In genomic region chr13:97141564-97142005, GRCh38 we compare ENCODE assay signal across 1 cellular context.
A peak's percentile ranks its signal among the peaks of the same experiment; 100 is the strongest.
TF ChIP-seq lines count a peak whose summit lies in the region.

No MANE protein-coding gene starts in this region.

TF ChIP-seq in HCT116, 20 proteins besides CTCF, POLR2A, EP300 and RAD21 (continued from another document):
- TF ChIP-seq ZBTB33 (IDR thresholded peaks at IDR 0.05; ENCODE audit: extremely low read depth, insufficient replicate concordance, low read length) (no peak), SIN3A (IDR thresholded peaks at IDR 0.05; ENCODE audit: low read depth) (peak; percentile 61; the same call in 1 of the 2 replicates), SRF (IDR thresholded peaks at IDR 0.05; ENCODE audit: low read depth) (peak; percentile 72), MAX (IDR thresholded peaks at IDR 0.05) (peak; percentile 65), ZFX (IDR thresholded peaks at IDR 0.05) (no peak), SP1 (IDR thresholded peaks at IDR 0.05; ENCODE audit: low read depth) (peak; percentile 88)
